In the genomic region with DNA sequence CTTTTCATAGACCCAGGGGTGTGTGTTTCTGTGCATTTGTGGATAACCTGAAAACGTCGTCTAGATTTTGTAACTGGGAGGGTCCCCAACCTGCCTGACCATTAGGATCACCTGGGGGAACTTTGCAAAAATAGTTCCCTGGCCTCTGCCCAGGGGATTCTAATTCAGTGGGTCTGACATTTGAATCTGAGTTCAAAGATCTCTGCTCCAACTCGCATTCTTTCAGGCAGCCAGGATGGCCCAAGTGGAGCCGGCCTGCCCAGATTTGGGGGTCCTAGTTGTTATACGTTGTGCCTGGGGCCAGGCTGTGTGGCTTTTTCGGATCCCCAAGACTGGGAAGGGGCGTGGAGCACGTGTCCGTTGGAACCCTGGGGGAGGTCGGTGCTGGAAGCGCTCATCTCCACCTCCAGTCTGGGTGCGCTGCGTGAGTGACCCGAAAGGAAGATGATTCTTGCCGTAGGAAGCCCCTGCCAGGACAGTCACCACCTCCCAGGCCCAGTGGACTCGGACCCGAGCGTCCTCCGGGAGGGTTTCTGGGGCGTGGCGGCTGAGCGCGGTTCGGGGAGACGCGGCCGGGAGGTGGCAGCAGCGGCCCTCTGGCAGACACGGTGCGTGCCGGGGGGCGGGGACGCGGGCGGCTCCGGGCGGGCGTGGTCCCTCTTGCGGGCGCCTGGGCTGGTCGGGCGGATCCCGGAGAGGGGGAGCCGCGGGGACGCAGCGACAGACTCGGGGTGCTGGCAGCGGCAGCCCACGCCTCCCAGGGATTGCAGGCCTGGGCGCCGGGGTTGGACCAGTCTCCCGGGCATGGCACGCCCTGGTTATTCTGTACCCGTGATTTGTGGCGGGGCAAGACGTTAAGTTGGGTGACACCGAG, we compare ENCODE assay signal across 8 cellular contexts.
DNase-seq lines count a peak whose midpoint lies in the region; ATAC-seq lines count a peak whose summit lies in the region.

No MANE protein-coding gene starts in this region.

- DNase-seq in Ammon's horn (ENCODE audit: low spot score) = peak; percentile 78
- DNase-seq in NCI-H82 treated with DMSO at 0.1 percent for 48 hours (lab: John Stamatoyannopoulos, UW; ENCODE audit: unreplicated experiment) = peak; percentile 1
- DNase-seq in activated CD8-positive, alpha-beta memory T cell treated with anti-CD3 and anti-CD28 coated beads, Interleukin-2, amount 50 U/mL, for 4 hours = peak; percentile 85
- peak; percentile 80 for DNase-seq in epidermal melanocyte (ENCODE audit: insufficient read length, low spot score)
- DNase-seq in middle frontal gyrus (ENCODE audit: extremely low spot score, low spot score) = peak; percentile 41
- DNase-seq in stimulated activated CD8-positive, alpha-beta memory T cell treated with anti-CD3 and anti-CD28 coated beads, Interleukin-2, amount 100 ng/mL, for 48 hours (ENCODE audit: low read depth in 2 of 2) = peak; percentile 78 to 79

- ATAC-seq in GM19023 (IDR thresholded peaks at IDR 0.05; ENCODE audit: unreplicated experiment) (peak; percentile 97), HG03175 (IDR thresholded peaks at IDR 0.05; ENCODE audit: unreplicated experiment) (peak; percentile 94)

Comparison
In these comparisons a context has a peak if more than half of its experiments do, and no peak if none do; other contexts are left out.
1. Peak in every context shown above with its lines: DNase-seq and ATAC-seq.
2. DNase-seq: peak in every context shown above with its lines; median percentile 85 in activated CD8-positive, alpha-beta memory T cell treated with anti-CD3 and anti-CD28 coated beads, Interleukin-2, amount 50 U/mL, for 4 hours; 80 in epidermal melanocyte; 78 in stimulated activated CD8-positive, alpha-beta memory T cell treated with anti-CD3 and anti-CD28 coated beads, Interleukin-2, amount 100 ng/mL, for 48 hours; 78 in Ammon's horn; 41 in middle frontal gyrus; 1 in NCI-H82 treated with DMSO at 0.1 percent for 48 hours.